18 cellular contexts compared by ENCODE assay signal in the genomic region with DNA sequence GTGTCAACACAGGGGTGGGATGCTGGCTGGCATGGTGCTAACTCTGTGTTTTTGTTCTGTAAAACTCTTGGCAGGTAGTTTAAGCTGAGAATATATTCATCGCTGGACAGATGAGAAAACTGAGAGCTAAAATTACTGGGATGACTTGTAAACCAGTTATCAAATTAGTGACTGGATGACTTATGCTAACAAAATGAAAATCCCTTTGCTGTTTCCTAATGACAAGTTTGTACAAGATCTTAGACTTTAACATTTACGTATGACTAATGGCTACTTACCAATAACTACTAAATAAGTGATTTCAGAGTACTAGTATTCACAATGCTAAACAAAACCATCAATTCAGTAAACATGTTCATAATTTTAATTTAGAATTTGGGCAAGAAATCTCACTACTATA.
DNase-seq lines count a peak whose midpoint lies in the region; FAIRE-seq and TF ChIP-seq lines count a peak whose summit lies in the region.
"Had no signal": no experiment of that assay in that cellular context is flagged by ENCODE, and none has a peak within 500 bp of the region (broad histone marks: within the 10 kb centered on the region; RNA-seq: fewer than 3 reads in every experiment).

No MANE protein-coding gene starts in this region.

- no peak for TF ChIP-seq POLR2A in H54 (IDR thresholded peaks at IDR 0.05; ENCODE audit: low read depth, low read length)

- CTCF ChIA-PET in RWPE1 (lab: Yijun Ruan, JAX), result no interaction called here

- H3K27ac ChIP-seq in RWPE1, result no peak overlapping the region

- POLR2A ChIA-PET in RWPE1 (lab: Yijun Ruan, JAX; ENCODE audit: low non-redundant PET), result no interaction called here

- DNase-seq in H54 (ENCODE audit: insufficient read length, low spot score) (no peak), RWPE1 (ENCODE audit: low spot score) (peak; percentile 5), epithelial cell of esophagus (ENCODE audit: low read depth) (peak; percentile 72), NCI-H82 (lab: John Stamatoyannopoulos, UW) (no peak), amygdala (lab: John Stamatoyannopoulos, UW) (no peak)
- no peak for DNase-seq in activated CD4-positive, alpha-beta T cell treated with anti-CD3 and anti-CD28 coated beads, Interleukin-2, amount 50 U/mL, for 48 hours
- DNase-seq: ACHN; BE2C; C1 segment of cervical spinal cord; Caco-2; CD4-positive, CD25-positive, alpha-beta regulatory T cell; CD8-positive, alpha-beta memory T cell; GOT3; H9 had no signal

- peak; percentile 27 for FAIRE-seq in H54 (lab: Jason Lieb, UNC)
- FAIRE-seq: D721Med, G401.6, GM12891, HepG2 had no signal

- no peak for TF ChIP-seq CTCF in RWPE1 (conservative IDR thresholded peaks at IDR 0.05; ENCODE audit: low read depth)
- no peak for TF ChIP-seq CTCF in epithelial cell of esophagus (IDR thresholded peaks at IDR 0.05; ENCODE audit: insufficient read depth, low read depth, low read length, missing control alignments)

- no peak overlapping the region for H3K4me3 ChIP-seq in epithelial cell of esophagus (ENCODE audit: low read length)

Comparison
In these comparisons a context has a peak if more than half of its experiments do, and no peak if none do; other contexts are left out.
1. DNase-seq: peak in RWPE1 (single experiment) and epithelial cell of esophagus (single experiment); none in H54 (single experiment), NCI-H82 (single experiment), amygdala (0 of 56) and activated CD4-positive, alpha-beta T cell treated with anti-CD3 and anti-CD28 coated beads, Interleukin-2, amount 50 U/mL, for 48 hours (0 of 2).